Comparison of ENCODE assay signal across 7 cellular contexts in the genomic region with DNA sequence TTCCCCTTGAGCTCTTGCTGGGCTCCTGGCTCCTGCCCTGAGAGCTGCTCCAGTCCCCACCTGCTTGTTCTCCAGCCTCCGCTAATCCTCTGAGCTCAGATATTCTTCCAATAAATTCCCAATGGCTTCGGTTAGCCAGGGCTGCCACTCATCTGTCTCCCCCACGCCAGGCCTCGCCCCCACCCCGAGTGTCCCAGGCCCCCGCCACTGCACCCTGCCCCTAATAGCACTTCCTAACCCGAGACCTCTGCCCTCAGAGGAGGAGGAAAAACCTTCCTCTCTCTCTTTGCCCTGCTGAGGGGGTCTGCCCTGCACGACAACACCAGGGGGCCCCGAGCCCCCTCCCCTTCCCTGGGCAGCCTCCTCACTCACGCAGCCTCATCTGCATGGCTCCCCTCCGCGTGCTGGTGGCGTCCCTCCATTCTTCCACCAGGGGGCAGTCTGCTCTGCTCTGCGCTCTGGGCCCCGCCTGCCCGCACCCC. TPM values are rescaled to one million over a fixed set of nuclear protein-coding genes. Genes with fewer than 3 reads are reported as not detected.
DNase-seq lines count a peak whose midpoint lies in the region; ATAC-seq and TF ChIP-seq lines count a peak whose summit lies in the region.
"Had no signal": no experiment of that assay in that cellular context is flagged by ENCODE, and none has a peak within 500 bp of the region (broad histone marks: within the 10 kb centered on the region; RNA-seq: fewer than 3 reads in every experiment).

No MANE protein-coding gene starts in this region.

- H3K27me3 ChIP-seq in adipocyte (replicated peaks; ENCODE audit: control insufficient read depth, insufficient read depth, low read length), result peaks cover 23% of the 10 kb centered on the region

- peak overlapping the region in 1 of 10 donors; percentile 49 for H3K4me3 Mint-ChIP-seq in naive thymus-derived CD8-positive, alpha-beta T cell

- H3K4me1 Mint-ChIP-seq in naive thymus-derived CD8-positive, alpha-beta T cell, result peaks cover 5 to 22% (median 10%) of the 10 kb centered on the region in 4 donors

- H3K36me3 Mint-ChIP-seq in naive thymus-derived CD8-positive, alpha-beta T cell, result peaks cover 0 to 3% (median 0%) of the 10 kb centered on the region in 3 donors

- peaks cover 0 to 5% (median 0%) of the 10 kb centered on the region in 9 donors for H3K9me3 Mint-ChIP-seq in naive thymus-derived CD8-positive, alpha-beta T cell

- no peak overlapping the region for H3K27ac Mint-ChIP-seq in naive thymus-derived CD8-positive, alpha-beta T cell

- TF ChIP-seq CTCF in AG09309 (IDR thresholded peaks at IDR 0.05; ENCODE audit: control insufficient read depth, insufficient read depth, low read depth, low read length, missing control alignments), result peak; percentile 58

- H3K9me3 ChIP-seq in adipocyte (ENCODE audit: control insufficient read depth, low read length), result peaks cover 9% of the 10 kb centered on the region

- H3K36me3 ChIP-seq in adipocyte (ENCODE audit: control insufficient read depth, insufficient read depth, low read length, severe bottlenecking), result no peaks in the 10 kb centered on the region

- H3K4me3 ChIP-seq in AG09309 (ENCODE audit: control insufficient read depth, low read depth, low read length) (no peak overlapping the region), adipocyte (ENCODE audit: low read length) (no peak overlapping the region)
- H3K4me3 ChIP-seq: lung had no signal

- H3K27me3 Mint-ChIP-seq in naive thymus-derived CD8-positive, alpha-beta T cell, result peaks cover 1 to 28% (median 16%) of the 10 kb centered on the region in 5 donors

- DNase-seq in AG09309 (ENCODE audit: low read depth), result no peak
- DNase-seq in LoVo (ENCODE audit: low spot score), result peak; percentile 60
- DNase-seq in adipocyte (ENCODE audit: low read depth), result peak; percentile 48
- DNase-seq in naive thymus-derived CD8-positive, alpha-beta T cell, result peak in 9 of 10 donors; percentile 26 to 73 (median 38)
- DNase-seq in NCI-H1048 (lab: John Stamatoyannopoulos, UW), result no peak

- peak; percentile 80 to 89 for ATAC-seq in naive thymus-derived CD8-positive, alpha-beta T cell
- ATAC-seq in GM18498 (IDR thresholded peaks at IDR 0.05; ENCODE audit: unreplicated experiment), result no peak

- no peak overlapping the region for H3K9ac ChIP-seq in adipocyte (ENCODE audit: low read length)

- H3K4me1 ChIP-seq in adipocyte (ENCODE audit: control insufficient read depth, insufficient read depth, low read length), result no peaks in the 10 kb centered on the region

- POLR2A ChIA-PET in naive thymus-derived CD8-positive, alpha-beta T cell (lab: Charles Lee), result no interaction called here

RNA-seq across cellular contexts. Expression of gene LCN15, which starts 5.4 kb away (rescaled TPM):
- total RNA-seq in naive thymus-derived CD8-positive, alpha-beta T cell, result not detected
- polyA plus RNA-seq in naive thymus-derived CD8-positive, alpha-beta T cell, result not detected
- total RNA-seq: lung had no signal

RNA-seq across cellular contexts. Expression of gene LCN8, which starts 11.7 kb away (rescaled TPM):
- 1 to 10 TPM; 1.4 to 2.6 TPM for total RNA-seq in naive thymus-derived CD8-positive, alpha-beta T cell
- polyA plus RNA-seq in naive thymus-derived CD8-positive, alpha-beta T cell, result not detected
- polyA plus RNA-seq: lung had no signal

RNA-seq across cellular contexts. Expression of gene TMEM141, which starts 21.4 kb away (rescaled TPM):
- 10 to 100 TPM; 49.7 to 51.6 TPM for total RNA-seq in naive thymus-derived CD8-positive, alpha-beta T cell
- polyA plus RNA-seq in naive thymus-derived CD8-positive, alpha-beta T cell, result 10 to 100 TPM; 34.2 to 40.5 (median 37.3) TPM

RNA-seq across cellular contexts. Expression of gene LCN6, which starts 21.4 kb away (rescaled TPM):
- total RNA-seq in naive thymus-derived CD8-positive, alpha-beta T cell, result not detected
- not detected for polyA plus RNA-seq in naive thymus-derived CD8-positive, alpha-beta T cell

RNA-seq across cellular contexts. Expression of gene CCDC183, which starts 26.4 kb away (rescaled TPM):
- total RNA-seq in naive thymus-derived CD8-positive, alpha-beta T cell, result 1 to 10 TPM; 1.4 to 2.3 TPM
- polyA plus RNA-seq in naive thymus-derived CD8-positive, alpha-beta T cell, result under 1 TPM in 1 of 3 donors, not detected in 2; 0.18 TPM

Comparison
In these comparisons a context has a peak if more than half of its experiments do, and no peak if none do; other contexts are left out.
1. DNase-seq: peak in LoVo (single experiment), adipocyte (single experiment) and naive thymus-derived CD8-positive, alpha-beta T cell (9 of 10); none in AG09309 (single experiment) and NCI-H1048 (single experiment).